8 cellular contexts compared by ENCODE assay signal in genomic region chr7:151087247-151088018, GRCh38. TPM values are rescaled to one million over a fixed set of nuclear protein-coding genes. Genes with fewer than 3 reads are reported as not detected.
DNase-seq lines count a peak whose midpoint lies in the region; TF ChIP-seq lines count a peak whose summit lies in the region.

No MANE protein-coding gene starts in this region.

- H3K4me3 ChIP-seq in AG04449 (ENCODE audit: low read depth, low read length) (peak overlapping the region; percentile 75), mucosa of rectum (ENCODE audit: low read length in 2 of 2) (peak overlapping the region; percentile 73 to 83), transverse colon (peak overlapping the region; percentile 62 to 75 (median 72))

- H3K9me3 Mint-ChIP-seq in activated CD4-positive, alpha-beta memory T cell treated with anti-CD3 and anti-CD28 coated beads, Interleukin-2, amount 10 ng/mL, durations not matched to agents 7 days and 5 days = no peaks in the 10 kb centered on the region

- H3K36me3 ChIP-seq in mucosa of rectum (ENCODE audit: control insufficient read depth in 2 of 2, insufficient read depth in 2 of 2, low read length in 2 of 2) = no peaks in the 10 kb centered on the region
- H3K36me3 ChIP-seq in transverse colon = no peaks in the 10 kb centered on the region

- WGBS in transverse colon (ENCODE audit: low coverage in 1 of 2), 2 donors = 0% methylated on average over 59 of the region's 70 CpGs; no CpG with 5 or more reads in 1 of the 2 donors

- peak; percentile 42 for TF ChIP-seq CTCF in AG04449 (IDR thresholded peaks at IDR 0.05; ENCODE audit: insufficient read depth, low read length, missing control alignments)
- peak; percentile 59 for TF ChIP-seq CTCF in GM13976 (IDR thresholded peaks at IDR 0.05; ENCODE audit: borderline replicate concordance, control extremely low read depth, extremely low read depth, insufficient read depth, missing control alignments)
- peak in 4 of 5 experiments; percentile 4 to 42 (median 25) for TF ChIP-seq CTCF in transverse colon (IDR thresholded peaks at IDR 0.05)

- H3K4me1 ChIP-seq in mucosa of rectum (ENCODE audit: control insufficient read depth in 2 of 2, insufficient read depth in 2 of 2, low read length in 2 of 2) (peaks cover 39 to 42% of the 10 kb centered on the region in 2 donors), transverse colon (peaks cover 30 to 61% (median 49%) of the 10 kb centered on the region in 4 donors)

- no peak for TF ChIP-seq EP300 in transverse colon (IDR thresholded peaks at IDR 0.05; ENCODE audit: low read depth)

- H3K4me1 Mint-ChIP-seq in activated CD4-positive, alpha-beta memory T cell treated with anti-CD3 and anti-CD28 coated beads, Interleukin-2, amount 10 ng/mL, durations not matched to agents 7 days and 5 days = peaks cover 40% of the 10 kb centered on the region

- intact Hi-C loops in transverse colon (cut with DNase I; ENCODE audit: low total_unique reads) = no loop called here

- H3K27me3 Mint-ChIP-seq in activated CD4-positive, alpha-beta memory T cell treated with anti-CD3 and anti-CD28 coated beads, Interleukin-2, amount 10 ng/mL, durations not matched to agents 7 days and 5 days = peaks cover 10% of the 10 kb centered on the region

- no peak overlapping the region for H3K27ac Mint-ChIP-seq in activated CD4-positive, alpha-beta memory T cell treated with anti-CD3 and anti-CD28 coated beads, Interleukin-2, amount 10 ng/mL, durations not matched to agents 7 days and 5 days

- H3K27me3 ChIP-seq in mucosa of rectum (ENCODE audit: control insufficient read depth in 2 of 2, insufficient read depth in 2 of 2, low read length in 2 of 2) = no peaks in the 10 kb centered on the region
- no peaks in the 10 kb centered on the region for H3K27me3 ChIP-seq in transverse colon

- in situ Hi-C loops in GM13976 (cut with MboI; ENCODE audit: low sequenced_read_pairs, unreplicated experiment) (no loop called here), transverse colon (cut with MboI; ENCODE audit: low pct_ligation_motif_present in 1 of 4, low pct_unique_long_range_greater_than_20kb in 1 of 4, low sequenced_read_pairs in 3 of 4) (no loop called here)

- POLR2A ChIA-PET in AG04449 (lab: Yijun Ruan, JAX) = interaction anchor here (1.5 kb wide), 2 partner anchors 11 to 26 kb away, joined by 5 read pairs; no protein-coding TSS in a partner anchor
- POLR2A ChIA-PET in activated CD4-positive, alpha-beta memory T cell treated with anti-CD3 and anti-CD28 coated beads, Interleukin-2, amount 10 ng/mL, durations not matched to agents 7 days and 5 days (lab: Charles Lee) = interaction anchor here (1.0 to 2.5 kb wide), 2 partner anchors 59 to 145 kb away, joined by 3 to 7 read pairs; partner anchors contain the start of gene ABCB8

- H3K9me3 ChIP-seq in mucosa of rectum (ENCODE audit: control insufficient read depth in 2 of 2, low read length in 2 of 2) (no peaks in the 10 kb centered on the region), transverse colon (no peaks in the 10 kb centered on the region)

- H3K36me3 Mint-ChIP-seq in activated CD4-positive, alpha-beta memory T cell treated with anti-CD3 and anti-CD28 coated beads, Interleukin-2, amount 10 ng/mL, durations not matched to agents 7 days and 5 days (ENCODE audit: low read depth) = peaks cover 4% of the 10 kb centered on the region

- CTCF ChIA-PET in AG04449 (lab: Yijun Ruan, JAX) = interaction anchor here (0.7 to 19.2 kb wide), 6 partner anchors 9 to 77 kb away, joined by 3 to 347 read pairs (median 4); no protein-coding TSS in a partner anchor
- CTCF ChIA-PET in activated CD4-positive, alpha-beta memory T cell treated with anti-CD3 and anti-CD28 coated beads, Interleukin-2, amount 10 ng/mL, durations not matched to agents 7 days and 5 days (lab: Charles Lee) = interaction anchor here (0.9 to 1.2 kb wide), 2 partner anchors 29 to 59 kb away, joined by 3 read pairs; partner anchors contain the start of gene ABCB8

- peak overlapping the region; percentile 65 to 79 for H3K9ac ChIP-seq in mucosa of rectum (ENCODE audit: low read depth in 1 of 2, low read length in 2 of 2)

- DNase-seq in AG04449 (ENCODE audit: low read depth, low spot score) (no peak), GM13976 (ENCODE audit: low spot score) (peak; percentile 70), M059J (ENCODE audit: low read depth) (peak; percentile 70), erythroblast (lab: John Stamatoyannopoulos, UW) (peak; percentile 64 to 72), transverse colon (peak; percentile 74), NCI-H2196 (lab: John Stamatoyannopoulos, UW; ENCODE audit: unreplicated experiment) (no peak)
- DNase-seq in activated CD4-positive, alpha-beta memory T cell treated with anti-CD3 and anti-CD28 coated beads, Interleukin-2, amount 10 ng/mL, durations not matched to agents 7 days and 5 days = peak; percentile 34

- H3K27ac ChIP-seq in mucosa of rectum (ENCODE audit: low read depth in 2 of 2, low read length in 2 of 2) = peak overlapping the region; percentile 71 to 79
- peak overlapping the region; percentile 86 to 92 (median 92) for H3K27ac ChIP-seq in transverse colon

- H3K4me3 Mint-ChIP-seq in activated CD4-positive, alpha-beta memory T cell treated with anti-CD3 and anti-CD28 coated beads, Interleukin-2, amount 10 ng/mL, durations not matched to agents 7 days and 5 days = peak overlapping the region; percentile 89

- no peak for TF ChIP-seq POLR2A in erythroblast (IDR thresholded peaks at IDR 0.05; ENCODE audit: low read length)
- no peak for TF ChIP-seq POLR2A in transverse colon (IDR thresholded peaks at IDR 0.05)

RNA-seq across cellular contexts. Expression of gene AGAP3, which starts 1.2 kb away (rescaled TPM):
- 35.1 and 36.7 TPM in 2 replicates for total RNA-seq in M059J (2014; rRNA removed; shearing (Covaris generic))
- total RNA-seq in activated CD4-positive, alpha-beta memory T cell treated with anti-CD3 and anti-CD28 coated beads, Interleukin-2, amount 10 ng/mL, durations not matched to agents 7 days and 5 days = 10 to 100 TPM; 30.1 to 31.5 TPM
- total RNA-seq in transverse colon = 10 to 100 TPM; 54.9 to 74.4 (median 63.8) TPM

RNA-seq across cellular contexts. Expression of gene TMUB1, which starts 4.1 kb away (rescaled TPM):
- 73.4 and 80.3 TPM in 2 replicates for total RNA-seq in M059J (2014; rRNA removed; shearing (Covaris generic))
- total RNA-seq in activated CD4-positive, alpha-beta memory T cell treated with anti-CD3 and anti-CD28 coated beads, Interleukin-2, amount 10 ng/mL, durations not matched to agents 7 days and 5 days = 10 to 100 TPM; 80.3 to 81.1 TPM
- total RNA-seq in transverse colon = 100 to 1,000 TPM in 1 of 4 donors, 10 to 100 TPM in 3; 67.5 to 105 (median 85.9) TPM

RNA-seq across cellular contexts. Expression of gene FASTK, which starts 6.8 kb away (rescaled TPM):
- 73.7 and 97.9 TPM in 2 replicates for total RNA-seq in M059J (2014; rRNA removed; shearing (Covaris generic))
- 10 to 100 TPM; 70.0 to 72.7 TPM for total RNA-seq in activated CD4-positive, alpha-beta memory T cell treated with anti-CD3 and anti-CD28 coated beads, Interleukin-2, amount 10 ng/mL, durations not matched to agents 7 days and 5 days
- 100 to 1,000 TPM; 121 to 241 (median 144) TPM for total RNA-seq in transverse colon

RNA-seq across cellular contexts. Expression of gene SLC4A2, which starts 28.0 kb away (rescaled TPM):
- total RNA-seq in M059J (2014; rRNA removed; shearing (Covaris generic)) = 101 and 105 TPM in 2 replicates
- 100 to 1,000 TPM in 1 of 2 experiments, 10 to 100 TPM in 1; 94.6 to 109 TPM for total RNA-seq in activated CD4-positive, alpha-beta memory T cell treated with anti-CD3 and anti-CD28 coated beads, Interleukin-2, amount 10 ng/mL, durations not matched to agents 7 days and 5 days
- 100 to 1,000 TPM in 2 of 4 donors, 10 to 100 TPM in 2; 61.7 to 464 (median 83.2) TPM for total RNA-seq in transverse colon

RNA-seq across cellular contexts. Expression of gene CDK5, which starts 29.7 kb away (rescaled TPM):
- total RNA-seq in M059J (2014; rRNA removed; shearing (Covaris generic)) = 36.6 and 54.2 TPM in 2 replicates
- 10 to 100 TPM; 17.6 to 18.2 TPM for total RNA-seq in activated CD4-positive, alpha-beta memory T cell treated with anti-CD3 and anti-CD28 coated beads, Interleukin-2, amount 10 ng/mL, durations not matched to agents 7 days and 5 days
- 10 to 100 TPM in 3 of 4 donors, 1 to 10 TPM in 1; 1.1 to 33.8 (median 10.7) TPM for total RNA-seq in transverse colon

Comparison
In these comparisons a context has a peak if more than half of its experiments do, and no peak if none do; other contexts are left out.
1. DNase-seq: peak in GM13976 (single experiment), M059J (single experiment), activated CD4-positive, alpha-beta memory T cell treated with anti-CD3 and anti-CD28 coated beads, Interleukin-2, amount 10 ng/mL, durations not matched to agents 7 days and 5 days (single experiment), erythroblast (2 of 2) and transverse colon (single experiment); none in AG04449 (single experiment) and NCI-H2196 (single experiment).
2. Peak in every context shown above with its lines, with median percentiles within 50 percentile points of each other: H3K4me3 ChIP-seq and CTCF ChIP-seq.